ENCODE assay signal across 1 cellular context in the genomic region with DNA sequence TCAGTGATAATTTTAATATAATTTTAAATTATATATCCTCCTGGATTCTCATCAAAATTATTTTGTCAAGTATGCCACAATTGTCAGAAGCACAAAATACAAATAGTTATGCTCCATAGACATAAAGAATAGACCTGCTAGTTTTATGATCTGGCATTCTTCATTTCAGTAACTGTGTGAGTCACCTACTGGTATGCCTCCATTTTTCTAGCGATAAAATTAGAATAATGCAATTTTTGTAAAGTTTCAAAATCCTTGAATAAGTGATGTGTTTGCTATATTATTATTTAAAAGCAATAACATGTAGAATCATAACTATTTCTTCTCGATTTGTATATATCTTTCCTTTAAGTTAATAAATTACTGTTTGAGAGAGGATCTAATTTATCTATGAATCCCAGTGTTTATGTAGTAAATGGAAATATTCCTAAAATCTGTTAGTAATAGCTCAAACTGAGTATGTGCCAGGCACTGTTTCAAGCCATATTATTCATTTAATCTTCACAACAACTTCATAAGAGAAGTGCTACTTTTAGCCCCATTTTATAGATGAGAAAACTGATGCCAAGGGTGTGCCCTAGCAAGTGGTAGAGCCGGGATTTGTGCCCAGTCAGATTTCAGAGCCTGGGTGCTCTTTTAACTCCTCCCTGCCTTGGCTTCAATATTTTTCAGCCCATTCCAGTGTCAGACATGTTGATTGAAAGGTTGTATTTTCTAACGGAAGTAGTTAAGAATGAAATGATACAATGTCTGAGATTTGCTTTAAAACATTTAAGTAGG.
TF ChIP-seq lines count a peak whose summit lies in the region.

No MANE protein-coding gene starts in this region.

TF ChIP-seq in WTC11, 78 proteins besides CTCF, POLR2A, EP300 and RAD21 (continued from another document):
- TF ChIP-seq PREB (CRISPR knock-in tag; IDR thresholded peaks at IDR 0.05; ENCODE audit: borderline replicate concordance): no peak
